20 cellular contexts compared by ENCODE assay signal in genomic region chr6:138769102-138769676, GRCh38. TPM values are rescaled to one million over a fixed set of nuclear protein-coding genes. Genes with fewer than 3 reads are reported as not detected.
DNase-seq lines count a peak whose midpoint lies in the region; FAIRE-seq and TF ChIP-seq lines count a peak whose summit lies in the region.
"Had no signal": no experiment of that assay in that cellular context is flagged by ENCODE, and none has a peak within 500 bp of the region (broad histone marks: within the 10 kb centered on the region; RNA-seq: fewer than 3 reads in every experiment).

No MANE protein-coding gene starts in this region.

- intact Hi-C loops in mammary epithelial cell (cut with micrococcal nuclease): loop anchor here (5.0 kb wide), 1 partner anchor 252 kb away; no protein-coding TSS in a partner anchor

- no peak for TF ChIP-seq POLR2A in GM12891 (IDR thresholded peaks at IDR 0.05; ENCODE audit: low read depth, low read length)

- H2AFZ ChIP-seq in mammary epithelial cell (ENCODE audit: low read depth, low read length): no peak overlapping the region

- no peak overlapping the region for H3K4me2 ChIP-seq in mammary epithelial cell (ENCODE audit: insufficient read depth, low read depth, low read length)

- H3K79me2 ChIP-seq in mammary epithelial cell (ENCODE audit: insufficient read depth, low read length): peaks cover 6% of the 10 kb centered on the region

- WGBS in mammary epithelial cell (ENCODE audit: low coverage, missing lambda C conversion rate): 90% methylated on average over 5 of the region's 6 CpGs

- DNase-seq in GM12891 (ENCODE audit: insufficient read length, low spot score): no peak
- DNase-seq in NOMO-1 treated with dmso at 0.1 percent for 144 hours (lab: John Stamatoyannopoulos, UW; ENCODE audit: unreplicated experiment): peak; percentile 35
- peak; percentile 74 for DNase-seq in dermis blood vessel endothelial cell
- DNase-seq in pulmonary artery endothelial cell (ENCODE audit: low read depth, low spot score): peak; percentile 57
- DNase-seq in NCI-H226: no peak
- DNase-seq in kidney tubule cell (ENCODE audit: low spot score): no peak
- no peak for DNase-seq in mammary epithelial cell
- DNase-seq: activated CD4-positive, alpha-beta T cell treated with anti-CD3 and anti-CD28 coated beads for 1 hour; activated CD8-positive, alpha-beta memory T cell treated with anti-CD3 and anti-CD28 coated beads, Interleukin-2, amount 50 U/mL, for 48 hours; activated naive CD4-positive, alpha-beta T cell treated with anti-CD3 and anti-CD28 coated beads, Interleukin-2, amount 50 U/mL, for 16 hours; left cardiac atrium; NCI-H1417 treated with DMSO at 0.1 percent for 48 hours; stimulated activated CD4-positive, alpha-beta T cell treated with anti-CD3 and anti-CD28 coated beads, Interleukin-4, amount 100 ng/mL, for 4 hours; T-helper 1 cell; thyroid gland had no signal

- peak; percentile 59 for FAIRE-seq in GM12891 (lab: Jason Lieb, UNC)

- in situ Hi-C loops in mammary epithelial cell (cut with MboI; ENCODE audit: low sequenced_read_pairs in 2 of 2): loop anchor here (5.0 to 25.0 kb wide), 4 partner anchors 182 to 657 kb away; partner anchors contain the start of genes PERP (in 2 of the 2) and HEBP2 (in 1 of the 2)

- no peak for TF ChIP-seq CTCF in mammary epithelial cell (conservative IDR thresholded peaks at IDR 0.05 in 1 of 2, IDR thresholded peaks at IDR 0.05 in 1 of 2; ENCODE audit: extremely low read depth in 1 of 2, insufficient read depth in 1 of 2, low read depth in 1 of 2, low read length in 2 of 2)

- BruUV-seq in mammary epithelial cell (replicated peaks; lab: Mats Ljungman, UMichigan): no TSS peak

- H4K20me1 ChIP-seq in mammary epithelial cell (ENCODE audit: insufficient read depth, low read length): no peaks in the 10 kb centered on the region

- no peaks in the 10 kb centered on the region for H3K27me3 ChIP-seq in mammary epithelial cell (ENCODE audit: insufficient read depth, low read length)
- H3K27me3 ChIP-seq: breast epithelium, thyroid gland had no signal

- no peaks in the 10 kb centered on the region for H3K9me3 ChIP-seq in mammary epithelial cell (replicated peaks; ENCODE audit: insufficient read depth, low read length)
- H3K9me3 ChIP-seq: breast epithelium, thyroid gland had no signal

- H3K9ac ChIP-seq in mammary epithelial cell (ENCODE audit: insufficient read depth, low read length): no peak overlapping the region

- H3K4me1 ChIP-seq in mammary epithelial cell (ENCODE audit: insufficient read depth, low read length): peaks cover 8% of the 10 kb centered on the region

- CTCF ChIA-PET in mammary epithelial cell (lab: Charles Lee; ENCODE audit: low non-redundant PET): no interaction called here

- H3K36me3 ChIP-seq in mammary epithelial cell (ENCODE audit: insufficient read depth, low read length): no peaks in the 10 kb centered on the region
- H3K36me3 ChIP-seq: breast epithelium, thyroid gland had no signal

- H3K4me3 ChIP-seq in mammary epithelial cell (replicated peaks in 1 of 3; ENCODE audit: insufficient read depth in 1 of 3, low read depth in 2 of 3, low read length in 3 of 3): no peak overlapping the region
- H3K4me3 ChIP-seq: breast epithelium, thyroid gland had no signal

- no peak overlapping the region for H3K27ac ChIP-seq in mammary epithelial cell (ENCODE audit: insufficient read depth, low read depth, low read length)
- H3K27ac ChIP-seq: breast epithelium, thyroid gland had no signal

- dilution Hi-C loops in mammary epithelial cell (cut with HindIII; ENCODE audit: low sequenced_read_pairs): loop anchor here (5.0 kb wide), 1 partner anchor 57 kb away; no protein-coding TSS in a partner anchor

TF ChIP-seq in GM12891, 5 proteins besides CTCF, POLR2A, EP300 and RAD21:
- TF ChIP-seq SPI1 (IDR thresholded peaks at IDR 0.05; ENCODE audit: low read depth, low read length): peak; percentile 77
- no peak for TF ChIP-seq TAF1 (IDR thresholded peaks at IDR 0.05; ENCODE audit: low read depth, low read length)
TF ChIP-seq in GM12891: peak in this region for 1.

RNA-seq across cellular contexts. Expression of gene CCDC28A, which starts 4.4 kb away (rescaled TPM):
- 23.4 TPM for polyA plus RNA-seq in GM12891 (2012; ENCODE audit: low read depth, missing spikeins)
- 22.1 and 23.7 TPM in 2 replicates for total RNA-seq in dermis blood vessel endothelial cell
- total RNA-seq in pulmonary artery endothelial cell: 13.8 and 18.1 TPM in 2 replicates
- 10 to 100 TPM in 1 of 2 donors, 1 to 10 TPM in 1; 7.3 to 10.3 TPM for total RNA-seq in mammary epithelial cell
- 6.4 TPM for polyA plus RNA-seq in mammary epithelial cell
- polyA minus RNA-seq in mammary epithelial cell: 1.2 TPM

RNA-seq across cellular contexts. Expression of gene ECT2L, which starts 26.7 kb away (rescaled TPM):
- not detected for polyA plus RNA-seq in GM12891 (2012; ENCODE audit: low read depth, missing spikeins)
- total RNA-seq in dermis blood vessel endothelial cell (not detected in 2 replicates), pulmonary artery endothelial cell (not detected in 2 replicates), mammary epithelial cell (under 1 TPM in 1 of 2 donors, not detected in 1; under 0.01 TPM)
- not detected for polyA plus RNA-seq in mammary epithelial cell
- polyA minus RNA-seq in mammary epithelial cell: not detected
- total RNA-seq: H4, LHCN-M2 had no signal
- polyA plus RNA-seq: CD14-positive monocyte, fibroblast of lung had no signal

Comparison
In these comparisons a context has a peak if more than half of its experiments do, and no peak if none do; other contexts are left out.
1. DNase-seq: peak in NOMO-1 treated with dmso at 0.1 percent for 144 hours (single experiment), dermis blood vessel endothelial cell (single experiment) and pulmonary artery endothelial cell (single experiment); none in GM12891 (single experiment), NCI-H226 (single experiment), kidney tubule cell (single experiment) and mammary epithelial cell (single experiment).